Comparison of ENCODE assay signal across 19 cellular contexts in the genomic region with DNA sequence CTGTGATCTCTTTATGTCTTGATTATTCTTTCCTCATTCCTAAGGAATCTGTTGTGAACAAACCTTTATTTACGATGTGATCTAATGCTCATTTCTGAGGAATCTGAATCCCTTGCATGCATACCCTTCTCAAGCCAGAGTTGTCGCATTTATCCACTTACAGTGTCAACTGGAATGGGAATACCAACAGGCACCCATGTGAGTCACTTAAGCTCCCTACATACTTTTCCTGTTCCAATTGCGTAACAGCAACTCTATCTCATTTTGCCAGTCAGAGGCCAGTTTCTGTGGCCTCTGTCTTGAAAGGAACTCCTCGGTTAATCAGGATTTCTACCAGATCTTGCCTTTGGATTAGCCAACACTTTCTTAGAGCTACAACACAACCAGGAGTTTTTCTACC.
"Had no signal": no experiment of that assay in that cellular context is flagged by ENCODE, and none has a peak within 500 bp of the region (broad histone marks: within the 10 kb centered on the region; RNA-seq: fewer than 3 reads in every experiment).

No MANE protein-coding gene starts in this region.

- H3K27ac Mint-ChIP-seq: activated naive CD4-positive, alpha-beta T cell treated with anti-CD3 and anti-CD28 coated beads, Interleukin-2, amount 50 U/mL, for 72 hours; endodermal cell; nephron; T-helper 17 cell; type B pancreatic cell had no signal

- H3K36me3 ChIP-seq: brain microvascular endothelial cell, prostate gland, sigmoid colon had no signal

- H3K9me3 Mint-ChIP-seq: endodermal cell, nephron had no signal

- ATAC-seq: activated CD4-positive, CD25-positive, alpha-beta regulatory T cell treated with anti-CD3 and anti-CD28 coated beads, Interleukin-2, amount 50 U/mL, for 24 hours; activated naive CD4-positive, alpha-beta T cell treated with anti-CD3 and anti-CD28 coated beads, Interleukin-2, amount 50 U/mL, for 72 hours; left lobe of liver; T-helper 17 cell had no signal

- FAIRE-seq: islet of Langerhans had no signal

- H3K27ac ChIP-seq: brain microvascular endothelial cell, prostate gland, sigmoid colon had no signal

- H3K27me3 Mint-ChIP-seq: T-helper 17 cell, type B pancreatic cell had no signal

- H3K4me1 Mint-ChIP-seq: endodermal cell, nephron, T-helper 17 cell had no signal

- H3K4me3 ChIP-seq: prostate gland, sigmoid colon had no signal

- H3K4me3 Mint-ChIP-seq: endodermal cell, nephron, T-helper 17 cell, type B pancreatic cell had no signal

- H3K36me3 Mint-ChIP-seq: activated naive CD4-positive, alpha-beta T cell treated with anti-CD3 and anti-CD28 coated beads, Interleukin-2, amount 50 U/mL, for 72 hours; type B pancreatic cell had no signal

- H3K4me1 ChIP-seq: prostate gland, sigmoid colon had no signal

- H3K9me3 ChIP-seq: prostate gland, sigmoid colon had no signal

- H3K27me3 ChIP-seq: brain microvascular endothelial cell, sigmoid colon had no signal

- DNase-seq: activated CD4-positive, alpha-beta T cell treated with anti-CD3 and anti-CD28 coated beads, Interleukin-2, amount 50 U/mL, for 4 hours; activated T-cell treated with anti-CD3 and anti-CD28 coated beads, Interleukin-2, amount 50 U/mL, for 1 hour; brain microvascular endothelial cell; dermis blood vessel endothelial cell; endodermal cell; foreskin melanocyte; head of caudate nucleus; occipital lobe; sigmoid colon; stimulated activated naive CD4-positive, alpha-beta T cell; substantia nigra; T-helper 17 cell had no signal
